ENCODE assay signal across 8 cellular contexts in genomic region chr10:22246680-22247391, GRCh38. TPM values are rescaled to one million over a fixed set of nuclear protein-coding genes. Genes with fewer than 3 reads are reported as not detected.
DNase-seq lines count a peak whose midpoint lies in the region; ATAC-seq and TF ChIP-seq lines count a peak whose summit lies in the region.

No MANE protein-coding gene starts in this region.

- peak overlapping the region; percentile 78 for H2AFZ ChIP-seq in mammary epithelial cell (ENCODE audit: low read depth, low read length)

- no peaks in the 10 kb centered on the region for H3K9me3 ChIP-seq in RWPE2 (ENCODE audit: severe bottlenecking)
- H3K9me3 ChIP-seq in mammary epithelial cell (replicated peaks; ENCODE audit: insufficient read depth, low read length) = no peaks in the 10 kb centered on the region

- no peaks in the 10 kb centered on the region for H3K27me3 ChIP-seq in RWPE2 (ENCODE audit: insufficient read depth, poor library complexity, severe bottlenecking)
- no peaks in the 10 kb centered on the region for H3K27me3 ChIP-seq in mammary epithelial cell (ENCODE audit: insufficient read depth, low read length)

- H4K20me1 ChIP-seq in mammary epithelial cell (ENCODE audit: insufficient read depth, low read length) = no peaks in the 10 kb centered on the region

- peaks cover 25% of the 10 kb centered on the region for H3K4me1 ChIP-seq in RWPE2 (ENCODE audit: insufficient read depth, poor library complexity, severe bottlenecking)
- peaks cover 17% of the 10 kb centered on the region for H3K4me1 ChIP-seq in mammary epithelial cell (ENCODE audit: insufficient read depth, low read length)

- no peak overlapping the region for H3K9ac ChIP-seq in mammary epithelial cell (ENCODE audit: insufficient read depth, low read length)

- no peaks in the 10 kb centered on the region for H3K79me2 ChIP-seq in mammary epithelial cell (ENCODE audit: insufficient read depth, low read length)

- no peak for TF ChIP-seq CTCF in RWPE2 (IDR thresholded peaks at IDR 0.05; ENCODE audit: poor library complexity, severe bottlenecking)
- TF ChIP-seq CTCF in mammary epithelial cell (conservative IDR thresholded peaks at IDR 0.05 in 1 of 2, IDR thresholded peaks at IDR 0.05 in 1 of 2; ENCODE audit: extremely low read depth in 1 of 2, insufficient read depth in 1 of 2, low read depth in 1 of 2, low read length in 2 of 2) = no peak
- no peak for TF ChIP-seq CTCF in omental fat pad (IDR thresholded peaks at IDR 0.05)

- no peaks in the 10 kb centered on the region for H3K36me3 ChIP-seq in RWPE2 (ENCODE audit: low read depth)
- H3K36me3 ChIP-seq in mammary epithelial cell (ENCODE audit: insufficient read depth, low read length) = no peaks in the 10 kb centered on the region

- peak; percentile 93 for ATAC-seq in RWPE2 (ENCODE audit: low read depth)
- peak; percentile 90 for ATAC-seq in omental fat pad (ENCODE audit: low FRiP score)
- no peak for ATAC-seq in GM19452 (IDR thresholded peaks at IDR 0.05; ENCODE audit: unreplicated experiment)

- H3K4me3 ChIP-seq in RWPE2 (ENCODE audit: severe bottlenecking) (no peak overlapping the region), mammary epithelial cell (replicated peaks in 1 of 3; ENCODE audit: insufficient read depth in 1 of 3, low read depth in 2 of 3, low read length in 3 of 3) (no peak overlapping the region)

- WGBS in mammary epithelial cell (ENCODE audit: low coverage, missing lambda C conversion rate) = 8% methylated on average over 3 of the region's 3 CpGs

- CTCF ChIA-PET in mammary epithelial cell (lab: Charles Lee; ENCODE audit: low non-redundant PET) = no interaction called here

- H3K4me2 ChIP-seq in mammary epithelial cell (ENCODE audit: insufficient read depth, low read depth, low read length) = peak overlapping the region; percentile 61

- H3K27ac ChIP-seq in RWPE2 (ENCODE audit: poor library complexity, severe bottlenecking) = peak overlapping the region; percentile 91
- H3K27ac ChIP-seq in mammary epithelial cell (ENCODE audit: insufficient read depth, low read depth, low read length) = peak overlapping the region; percentile 89

- in situ Hi-C loops in mammary epithelial cell (cut with MboI; ENCODE audit: low sequenced_read_pairs in 2 of 2) = no loop called here

- BruUV-seq in mammary epithelial cell (replicated peaks; lab: Mats Ljungman, UMichigan) = TSS peak; percentile 32

- intact Hi-C loops in mammary epithelial cell (cut with micrococcal nuclease) = loop anchor here (2.0 to 10.0 kb wide), 6 partner anchors 18 to 738 kb away; partner anchors contain the start of genes COMMD3 and DNAJC1

- dilution Hi-C loops in mammary epithelial cell (cut with HindIII; ENCODE audit: low sequenced_read_pairs) = no loop called here

- DNase-seq in GM03348 (ENCODE audit: low spot score) (peak; percentile 46), RWPE2 (ENCODE audit: low spot score) (no peak), mammary epithelial cell (peak; percentile 97), omental fat pad (ENCODE audit: low spot score) (no peak), DMS 273 treated with DMSO at 0.1 percent for 48 hours (lab: John Stamatoyannopoulos, UW) (no peak), superior temporal gyrus (ENCODE audit: extremely low spot score) (no peak), AML-193 (lab: John Stamatoyannopoulos, UW) (no peak)

RNA-seq across cellular contexts. Expression of gene EBLN1, which starts 29.0 kb away (rescaled TPM):
- total RNA-seq in mammary epithelial cell (not detected), omental fat pad (not detected)
- not detected for polyA plus RNA-seq in mammary epithelial cell
- polyA minus RNA-seq in mammary epithelial cell = not detected

Comparison
In these comparisons a context has a peak if more than half of its experiments do, and no peak if none do; other contexts are left out.
1. DNase-seq: peak in GM03348 (single experiment) and mammary epithelial cell (single experiment); none in RWPE2 (single experiment), omental fat pad (single experiment), DMS 273 treated with DMSO at 0.1 percent for 48 hours (single experiment), superior temporal gyrus (single experiment) and AML-193 (0 of 2).